In genomic region chr10:50396491-50397311, GRCh38 we compare ENCODE assay signal across 8 cellular contexts.
DNase-seq lines count a peak whose midpoint lies in the region; ATAC-seq lines count a peak whose summit lies in the region.

No MANE protein-coding gene starts in this region.

- H3K36me3 Mint-ChIP-seq in effector memory CD8-positive, alpha-beta T cell (ENCODE audit: insufficient read depth), result peaks cover 8% of the 10 kb centered on the region

- H3K9me3 Mint-ChIP-seq in effector memory CD8-positive, alpha-beta T cell, result no peaks in the 10 kb centered on the region

- H3K27me3 Mint-ChIP-seq in effector memory CD8-positive, alpha-beta T cell, result no peaks in the 10 kb centered on the region

- ATAC-seq in GM19035 (IDR thresholded peaks at IDR 0.05; ENCODE audit: unreplicated experiment), result peak; percentile 77
- peak; percentile 81 for ATAC-seq in HG03354 (IDR thresholded peaks at IDR 0.05; ENCODE audit: poor library complexity, severe bottlenecking, unreplicated experiment)
- peak; percentile 59 for ATAC-seq in effector memory CD8-positive, alpha-beta T cell (replicated peaks)

- H3K4me1 Mint-ChIP-seq in effector memory CD8-positive, alpha-beta T cell (ENCODE audit: low read depth in 2 of 2), result peaks cover 34 to 49% of the 10 kb centered on the region in 2 donors

- DNase-seq in CD1c-positive myeloid dendritic cell (ENCODE audit: extremely low spot score) (peak; percentile 26), NCI-H526 treated with DMSO at 0.1 percent for 48 hours (lab: John Stamatoyannopoulos, UW) (no peak), hypothalamus (lab: John Stamatoyannopoulos, UW) (no peak), SW 1271 (lab: John Stamatoyannopoulos, UW) (no peak), NCI-H146 treated with DMSO at 0.1 percent for 48 hours (lab: John Stamatoyannopoulos, UW; ENCODE audit: unreplicated experiment) (no peak)
- DNase-seq in effector memory CD8-positive, alpha-beta T cell, result no peak

- peak overlapping the region; percentile 51 to 63 for H3K4me3 Mint-ChIP-seq in effector memory CD8-positive, alpha-beta T cell

- H3K27ac Mint-ChIP-seq in effector memory CD8-positive, alpha-beta T cell, result peak overlapping the region; percentile 41 to 73
